13 cellular contexts compared by ENCODE assay signal in the genomic region with DNA sequence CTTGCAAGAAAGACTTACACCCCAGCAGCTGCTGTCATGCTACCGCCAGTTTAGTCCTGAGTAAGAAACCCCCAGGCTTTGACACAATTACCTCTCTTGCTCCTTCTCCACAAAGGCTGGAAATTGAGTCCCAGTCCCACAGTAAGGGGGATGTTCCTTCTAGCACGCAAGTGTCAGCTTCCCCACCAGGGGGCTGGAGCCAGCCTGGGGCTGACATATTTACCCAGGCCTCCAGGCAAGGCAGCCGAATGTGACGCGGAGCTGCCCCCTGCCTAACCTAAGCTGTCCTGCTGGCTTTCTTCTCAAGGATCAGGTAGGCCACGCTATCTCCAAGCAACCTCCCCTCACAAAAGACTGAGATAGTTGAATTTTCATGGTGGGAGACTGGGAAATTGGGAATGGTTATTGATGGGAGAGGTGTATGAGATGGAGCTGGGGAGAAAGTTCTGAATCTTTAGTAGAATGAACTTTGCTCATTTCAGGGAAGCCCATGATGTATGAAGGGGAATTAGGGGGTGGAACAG. TPM values are rescaled to one million over a fixed set of nuclear protein-coding genes. Genes with fewer than 3 reads are reported as not detected.
DNase-seq lines count a peak whose midpoint lies in the region; ATAC-seq and TF ChIP-seq lines count a peak whose summit lies in the region.
"Had no signal": no experiment of that assay in that cellular context is flagged by ENCODE, and none has a peak within 500 bp of the region (broad histone marks: within the 10 kb centered on the region; RNA-seq: fewer than 3 reads in every experiment).

No MANE protein-coding gene starts in this region.

- no peak overlapping the region for H3K4me2 ChIP-seq in GM23248 (ENCODE audit: unreplicated experiment)

- no peaks in the 10 kb centered on the region for H3K79me2 ChIP-seq in GM23248 (ENCODE audit: insufficient read depth)

- H3K4me1 ChIP-seq in GM23248 (ENCODE audit: insufficient read depth) = peaks cover 17% of the 10 kb centered on the region
- H3K4me1 ChIP-seq: testis had no signal

- in situ Hi-C loops in GM23248 (cut with MboI) = no loop called here

- H3F3A ChIP-seq in GM23248 (ENCODE audit: insufficient read depth) = no peaks in the 10 kb centered on the region

- H3K4me3 ChIP-seq in AG04450 (ENCODE audit: low read depth, low read length) (no peak overlapping the region), GM23248 (no peak overlapping the region), fibroblast of villous mesenchyme (ENCODE audit: low read depth, low read length) (no peak overlapping the region)
- H3K4me3 ChIP-seq: testis had no signal

- no peak overlapping the region for H3K27ac Mint-ChIP-seq in effector memory CD8-positive, alpha-beta T cell
- no peak overlapping the region for H3K27ac Mint-ChIP-seq in activated naive CD4-positive, alpha-beta T cell treated with anti-CD3 and anti-CD28 coated beads, Interleukin-2, amount 50 U/mL, for 72 hours

- POLR2A ChIA-PET in AG04450 (lab: Yijun Ruan, JAX) = interaction anchor here (0.7 to 0.9 kb wide), 2 partner anchors 19 to 32 kb away, joined by 3 to 6 read pairs; no protein-coding TSS in a partner anchor

- no peaks in the 10 kb centered on the region for H3K9me2 ChIP-seq in GM23248 (ENCODE audit: insufficient read depth)

- no peak for ATAC-seq in effector memory CD8-positive, alpha-beta T cell (replicated peaks)
- ATAC-seq in HG03108 (IDR thresholded peaks at IDR 0.05; ENCODE audit: unreplicated experiment) = no peak
- no peak for ATAC-seq in activated naive CD4-positive, alpha-beta T cell treated with anti-CD3 and anti-CD28 coated beads, Interleukin-2, amount 50 U/mL, for 72 hours

- H3K27ac ChIP-seq in AG04450 (ENCODE audit: low read depth, low read length) = peak overlapping the region; percentile 58
- no peak overlapping the region for H3K27ac ChIP-seq in GM23248
- H3K27ac ChIP-seq: testis had no signal

- no peaks in the 10 kb centered on the region for H3K4me1 Mint-ChIP-seq in effector memory CD8-positive, alpha-beta T cell (ENCODE audit: low read depth in 2 of 2)

- H3K36me3 ChIP-seq in GM23248 (ENCODE audit: low read depth) = no peaks in the 10 kb centered on the region

- H3K36me3 Mint-ChIP-seq in effector memory CD8-positive, alpha-beta T cell (ENCODE audit: insufficient read depth) = no peaks in the 10 kb centered on the region
- H3K36me3 Mint-ChIP-seq in activated naive CD4-positive, alpha-beta T cell treated with anti-CD3 and anti-CD28 coated beads, Interleukin-2, amount 50 U/mL, for 72 hours = no peaks in the 10 kb centered on the region

- H3K9me3 ChIP-seq in AG04450 (ENCODE audit: control insufficient read depth, insufficient read depth, low read length) (no peaks in the 10 kb centered on the region), GM23248 (ENCODE audit: low read depth) (no peaks in the 10 kb centered on the region)
- H3K9me3 ChIP-seq: testis had no signal

- H3K4me3 Mint-ChIP-seq in effector memory CD8-positive, alpha-beta T cell = no peak overlapping the region

- DNase-seq in AG04450 (ENCODE audit: low read depth, low spot score) (no peak), GM23248 (peak; percentile 42), RPMI8226 (peak; percentile 11), fibroblast of villous mesenchyme (ENCODE audit: low read depth) (peak; percentile 41), DMS114 treated with DMSO at 0.1 percent for 48 hours (lab: John Stamatoyannopoulos, UW; ENCODE audit: unreplicated experiment) (no peak)
- DNase-seq in effector memory CD8-positive, alpha-beta T cell = no peak
- DNase-seq in activated naive CD4-positive, alpha-beta T cell treated with anti-CD3 and anti-CD28 coated beads, Interleukin-2, amount 50 U/mL, for 72 hours (ENCODE audit: low spot score in 2 of 2) = no peak
- DNase-seq: activated naive CD4-positive, alpha-beta T cell treated with anti-CD3 and anti-CD28 coated beads, Interleukin-2, amount 50 U/mL, for 16 hours; EL; foreskin melanocyte; NCI-H2029 treated with DMSO at 0.1 percent for 48 hours; testis had no signal

- CTCF ChIA-PET in AG04450 (lab: Charles Lee) = interaction anchor here (0.7 to 5.4 kb wide), 7 partner anchors 9 to 426 kb away, joined by 3 to 42 read pairs (median 6); no protein-coding TSS in a partner anchor

- no peak overlapping the region for H3K9ac ChIP-seq in GM23248

- no peak overlapping the region for H2AFZ ChIP-seq in GM23248

- WGBS in GM23248 (ENCODE audit: low coverage in 1 of 2, low lambda C conversion rate in 2 of 2, missing lambda C conversion rate in 2 of 2), 2 experiments = 96 to 100% methylated on average over 6 of the region's 6 CpGs

- H3K9me3 Mint-ChIP-seq in effector memory CD8-positive, alpha-beta T cell = no peaks in the 10 kb centered on the region
- no peaks in the 10 kb centered on the region for H3K9me3 Mint-ChIP-seq in activated naive CD4-positive, alpha-beta T cell treated with anti-CD3 and anti-CD28 coated beads, Interleukin-2, amount 50 U/mL, for 72 hours

- H3K27me3 Mint-ChIP-seq in effector memory CD8-positive, alpha-beta T cell = peaks cover 22 to 42% of the 10 kb centered on the region in 2 donors

- H3K27me3 ChIP-seq in AG04450 (ENCODE audit: control insufficient read depth, insufficient read depth, low read length) (no peaks in the 10 kb centered on the region), GM23248 (replicated peaks; ENCODE audit: insufficient read depth) (no peaks in the 10 kb centered on the region)
- H3K27me3 ChIP-seq: testis had no signal

- TF ChIP-seq CTCF in AG04450 (IDR thresholded peaks at IDR 0.05; ENCODE audit: low read depth, low read length) (peak; percentile 65), fibroblast of villous mesenchyme (IDR thresholded peaks at IDR 0.05; ENCODE audit: insufficient read depth, low read depth, low read length) (peak; percentile 63)

- H4K20me1 ChIP-seq in GM23248 (ENCODE audit: insufficient read depth) = no peaks in the 10 kb centered on the region

RNA-seq across cellular contexts. Expression of gene BMPER, which starts 19.2 kb away (rescaled TPM):
- polyA plus RNA-seq in AG04450 (2011; rRNA removed) = 0.97 and 1.1 TPM in 2 replicates
- 1.3 and 1.8 TPM in 2 replicates for polyA minus RNA-seq in AG04450 (2011; rRNA and poly(A)+ RNA removed)
- total RNA-seq in GM23248 (2014; rRNA removed; shearing (Covaris generic)) = 85.2 and 97.3 TPM in 2 replicates
- polyA plus RNA-seq in GM23248 (2016; fragmentation: Nextera tagmentation; extraction: Ambion mirVana) = 40.5 TPM in 2 replicates
- total RNA-seq in fibroblast of villous mesenchyme = 5.8 and 7.8 TPM in 2 replicates
- not detected for total RNA-seq in activated naive CD4-positive, alpha-beta T cell treated with anti-CD3 and anti-CD28 coated beads, Interleukin-2, amount 50 U/mL, for 72 hours

Comparison
In these comparisons a context has a peak if more than half of its experiments do, and no peak if none do; other contexts are left out.
1. DNase-seq: peak in GM23248 (single experiment), RPMI8226 (single experiment) and fibroblast of villous mesenchyme (single experiment); none in AG04450 (single experiment), effector memory CD8-positive, alpha-beta T cell (0 of 3), DMS114 treated with DMSO at 0.1 percent for 48 hours (single experiment) and activated naive CD4-positive, alpha-beta T cell treated with anti-CD3 and anti-CD28 coated beads, Interleukin-2, amount 50 U/mL, for 72 hours (0 of 2).